8 cellular contexts compared by ENCODE assay signal in genomic region chr16:3152022-3152272, GRCh38. TPM values are rescaled to one million over a fixed set of nuclear protein-coding genes. Genes with fewer than 3 reads are reported as not detected.
DNase-seq lines count a peak whose midpoint lies in the region; ATAC-seq and TF ChIP-seq lines count a peak whose summit lies in the region.

No MANE protein-coding gene starts in this region.

- DNase-seq in GM23338 (ENCODE audit: low spot score) (no peak), T-cell (peak in 5 of 34 experiments; percentile 14 to 42 (median 35)), epithelial cell of prostate (ENCODE audit: low read depth, low spot score) (no peak), retinal pigment epithelial cell (ENCODE audit: low read depth) (no peak), NCI-H345 treated with DMSO at 0.1 percent for 48 hours (lab: John Stamatoyannopoulos, UW; ENCODE audit: unreplicated experiment) (no peak), NCI-H524 (lab: John Stamatoyannopoulos, UW) (no peak)

- H3K4me1 Mint-ChIP-seq in GM23338 (peaks cover 7% of the 10 kb centered on the region), T-cell (peaks cover 20 to 27% (median 22%) of the 10 kb centered on the region in 3 donors)

- H3K4me1 ChIP-seq in GM23338 (ENCODE audit: insufficient read depth), result peaks cover 5% of the 10 kb centered on the region; the same call in 1 of the 2 replicates

- peaks cover 16% of the 10 kb centered on the region for H3K27me3 ChIP-seq in GM23338 (ENCODE audit: insufficient read depth)

- H3K9me3 Mint-ChIP-seq in GM23338 (peaks cover 10% of the 10 kb centered on the region), T-cell (peaks cover 0 to 17% (median 2%) of the 10 kb centered on the region in 3 donors)

- peaks cover 41% of the 10 kb centered on the region for H3F3A ChIP-seq in GM23338 (replicated peaks; ENCODE audit: low read depth)

- H4K20me1 ChIP-seq in GM23338 (replicated peaks; ENCODE audit: insufficient read depth), result no peaks in the 10 kb centered on the region

- POLR2A ChIA-PET in T-cell (lab: Charles Lee), result no interaction called here

- peak overlapping the region; percentile 75 for H3K4me2 ChIP-seq in GM23338

- H3K4me3 ChIP-seq in GM23338 (peak overlapping the region; percentile 68), retinal pigment epithelial cell (ENCODE audit: low read length) (peak overlapping the region; percentile 61)

- H3K27me3 Mint-ChIP-seq in GM23338 (ENCODE audit: insufficient read depth, low read depth, poor library complexity), result peaks cover 40% of the 10 kb centered on the region
- H3K27me3 Mint-ChIP-seq in T-cell, result peaks cover 0 to 5% of the 10 kb centered on the region in 2 donors

- no peaks in the 10 kb centered on the region for H3K79me2 ChIP-seq in GM23338 (replicated peaks; ENCODE audit: insufficient read depth)

- H3K27ac Mint-ChIP-seq in GM23338 (no peak overlapping the region), T-cell (peak overlapping the region; percentile 79 to 94)

- H3K27ac ChIP-seq in GM23338 (ENCODE audit: low read depth) (no peak overlapping the region), epithelial cell of prostate (peak overlapping the region; percentile 23)

- H3K36me3 ChIP-seq in GM23338 (ENCODE audit: insufficient read depth), result no peaks in the 10 kb centered on the region

- peak overlapping the region; percentile 83 for H3K4me3 Mint-ChIP-seq in GM23338
- peak overlapping the region; percentile 71 to 93 (median 81) for H3K4me3 Mint-ChIP-seq in T-cell

- H3K9me2 ChIP-seq in GM23338 (ENCODE audit: insufficient read depth), result no peaks in the 10 kb centered on the region

- TF ChIP-seq CTCF in GM23338 (conservative IDR thresholded peaks at IDR 0.05; ENCODE audit: low read depth in 2 of 2), result no peak
- TF ChIP-seq CTCF in retinal pigment epithelial cell (conservative IDR thresholded peaks at IDR 0.05; ENCODE audit: low read depth, low read length), result no peak

- CTCF ChIA-PET in T-cell (lab: Charles Lee), result no interaction called here

- no peak for ATAC-seq in GM23338
- ATAC-seq in T-cell (replicated peaks in 1 of 4), result no peak
- ATAC-seq in HG02798 (IDR thresholded peaks at IDR 0.05; ENCODE audit: poor library complexity, unreplicated experiment), result no peak
- ATAC-seq in GM19395 (IDR thresholded peaks at IDR 0.05; ENCODE audit: unreplicated experiment), result no peak

- peaks cover 5% of the 10 kb centered on the region; the same call in 2 of the 3 replicates for H3K36me3 Mint-ChIP-seq in GM23338 (ENCODE audit: low read depth)
- H3K36me3 Mint-ChIP-seq in T-cell, result no peaks in the 10 kb centered on the region

- peak overlapping the region; percentile 84; the same call in 1 of the 2 replicates for H2AFZ ChIP-seq in GM23338

TF ChIP-seq in GM23338, 12 proteins besides CTCF, POLR2A, EP300 and RAD21 (continues in another document):
- no peak for TF ChIP-seq CREB1 (CRISPR knock-in tag; IDR thresholded peaks at IDR 0.05; ENCODE audit: low read depth)
- no peak for TF ChIP-seq EZH2 (IDR thresholded peaks at IDR 0.05; ENCODE audit: low read depth, unreplicated experiment)
- no peak for TF ChIP-seq EZH2phosphoT487 (IDR thresholded peaks at IDR 0.05; ENCODE audit: unreplicated experiment)
- TF ChIP-seq STAT1 (IDR thresholded peaks at IDR 0.05; ENCODE audit: unreplicated experiment), result no peak
- TF ChIP-seq, protein P1, sequence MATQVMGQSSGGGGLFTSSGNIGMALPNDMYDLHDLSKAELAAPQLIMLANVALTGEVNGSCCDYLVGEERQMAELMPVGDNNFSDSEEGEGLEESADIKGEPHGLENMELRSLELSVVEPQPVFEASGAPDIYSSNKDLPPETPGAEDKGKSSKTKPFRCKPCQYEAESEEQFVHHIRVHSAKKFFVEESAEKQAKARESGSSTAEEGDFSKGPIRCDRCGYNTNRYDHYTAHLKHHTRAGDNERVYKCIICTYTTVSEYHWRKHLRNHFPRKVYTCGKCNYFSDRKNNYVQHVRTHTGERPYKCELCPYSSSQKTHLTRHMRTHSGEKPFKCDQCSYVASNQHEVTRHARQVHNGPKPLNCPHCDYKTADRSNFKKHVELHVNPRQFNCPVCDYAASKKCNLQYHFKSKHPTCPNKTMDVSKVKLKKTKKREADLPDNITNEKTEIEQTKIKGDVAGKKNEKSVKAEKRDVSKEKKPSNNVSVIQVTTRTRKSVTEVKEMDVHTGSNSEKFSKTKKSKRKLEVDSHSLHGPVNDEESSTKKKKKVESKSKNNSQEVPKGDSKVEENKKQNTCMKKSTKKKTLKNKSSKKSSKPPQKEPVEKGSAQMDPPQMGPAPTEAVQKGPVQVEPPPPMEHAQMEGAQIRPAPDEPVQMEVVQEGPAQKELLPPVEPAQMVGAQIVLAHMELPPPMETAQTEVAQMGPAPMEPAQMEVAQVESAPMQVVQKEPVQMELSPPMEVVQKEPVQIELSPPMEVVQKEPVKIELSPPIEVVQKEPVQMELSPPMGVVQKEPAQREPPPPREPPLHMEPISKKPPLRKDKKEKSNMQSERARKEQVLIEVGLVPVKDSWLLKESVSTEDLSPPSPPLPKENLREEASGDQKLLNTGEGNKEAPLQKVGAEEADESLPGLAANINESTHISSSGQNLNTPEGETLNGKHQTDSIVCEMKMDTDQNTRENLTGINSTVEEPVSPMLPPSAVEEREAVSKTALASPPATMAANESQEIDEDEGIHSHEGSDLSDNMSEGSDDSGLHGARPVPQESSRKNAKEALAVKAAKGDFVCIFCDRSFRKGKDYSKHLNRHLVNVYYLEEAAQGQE (IDR thresholded peaks at IDR 0.05; ENCODE audit: unreplicated experiment), result no peak
- TF ChIP-seq ETS1 (IDR thresholded peaks at IDR 0.05), result no peak
- TF ChIP-seq ZNF114 (CRISPR knock-in tag; IDR thresholded peaks at IDR 0.05), result no peak

RNA-seq across cellular contexts. Expression of gene ZNF213, which starts 17.1 kb away (rescaled TPM):
- 10.4 and 10.6 TPM in 2 replicates for total RNA-seq in GM23338 (2014; rRNA removed; shearing (Covaris generic))
- 2.9 and 3.5 TPM in 2 replicates for polyA plus RNA-seq in GM23338 (2016; fragmentation: Nextera tagmentation; extraction: Ambion mirVana)
- 10 to 100 TPM in 3 of 5 donors, 1 to 10 TPM in 2; 3.1 to 16.9 (median 12.8) TPM for total RNA-seq in T-cell

RNA-seq across cellular contexts. Expression of gene OR1F1, which starts 36.1 kb away (rescaled TPM):
- 0.38 TPM in 1 of 2 replicates, not detected in the other for total RNA-seq in GM23338 (2014; rRNA removed; shearing (Covaris generic))
- not detected in 2 replicates for polyA plus RNA-seq in GM23338 (2016; fragmentation: Nextera tagmentation; extraction: Ambion mirVana)
- total RNA-seq in T-cell, result not detected

RNA-seq across cellular contexts. Expression of gene ZNF205, which starts 39.6 kb away (rescaled TPM):
- total RNA-seq in GM23338 (2014; rRNA removed; shearing (Covaris generic)), result 29.1 and 29.9 TPM in 2 replicates
- 15.7 and 16.6 TPM in 2 replicates for polyA plus RNA-seq in GM23338 (2016; fragmentation: Nextera tagmentation; extraction: Ambion mirVana)
- under 1 TPM in 1 of 5 donors, not detected in 4; 0.38 TPM for total RNA-seq in T-cell

RNA-seq across cellular contexts. Expression of gene ZSCAN10, which starts 52.9 kb away (rescaled TPM):
- total RNA-seq in GM23338 (2014; rRNA removed; shearing (Covaris generic)), result 434 and 519 TPM in 2 replicates
- 217 and 220 TPM in 2 replicates for polyA plus RNA-seq in GM23338 (2016; fragmentation: Nextera tagmentation; extraction: Ambion mirVana)
- under 1 TPM in 4 of 5 donors, not detected in 1; 0.19 to 0.64 (median 0.39) TPM for total RNA-seq in T-cell

Comparison
In these comparisons a context has a peak if more than half of its experiments do, and no peak if none do; other contexts are left out.
1. RNA of gene ZNF205, which starts 39.6 kb away (total RNA-seq): 29.1 to 29.9 TPM in GM23338; 0.38 TPM in T-cell; every median in the first group is over 10 times any median in the second.